8 cellular contexts compared by ENCODE assay signal in the genomic region with DNA sequence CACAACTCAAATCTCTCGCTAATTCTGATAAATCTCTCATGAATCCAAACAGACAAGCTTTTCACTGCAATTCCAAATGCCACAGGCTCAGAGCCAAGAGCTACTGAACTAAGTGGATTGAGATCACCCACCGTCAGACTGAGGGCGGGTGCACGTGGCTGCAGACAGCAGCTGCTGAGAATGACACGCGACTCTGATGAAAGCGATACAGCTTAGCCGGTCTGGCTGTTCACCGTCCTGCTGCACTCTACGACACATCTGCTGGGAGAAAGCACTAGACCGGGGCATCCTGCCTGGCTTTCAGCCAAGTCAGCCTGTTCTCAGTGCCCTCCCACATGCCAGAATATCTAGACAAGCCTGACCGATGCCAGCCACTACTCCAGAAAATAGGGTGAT. TPM values are rescaled to one million over a fixed set of nuclear protein-coding genes. Genes with fewer than 3 reads are reported as not detected.
DNase-seq lines count a peak whose midpoint lies in the region; ATAC-seq lines count a peak whose summit lies in the region.

No MANE protein-coding gene starts in this region.

- ATAC-seq in HG03354 (IDR thresholded peaks at IDR 0.05; ENCODE audit: poor library complexity, severe bottlenecking, unreplicated experiment) (peak; percentile 61), GM19351 (IDR thresholded peaks at IDR 0.05; ENCODE audit: unreplicated experiment) (no peak), GM18873 (IDR thresholded peaks at IDR 0.05; ENCODE audit: low FRiP score, unreplicated experiment) (no peak)

- intact Hi-C loops in posterior cingulate gyrus (cut with DNase I): no loop called here

- DNase-seq in EH (ENCODE audit: low read depth): peak; percentile 51
- peak; percentile 92 for DNase-seq in RPMI7951 (ENCODE audit: low read depth)
- peak; percentile 72 for DNase-seq in fibroblast of peridontal ligament (ENCODE audit: extremely low read depth)
- DNase-seq in posterior cingulate gyrus: peak; percentile 73 to 97 (median 81)
- DNase-seq in RPMI8226: no peak

RNA-seq across cellular contexts. Expression of a gene that starts 42.6 kb away (rescaled TPM):
- total RNA-seq in RPMI7951 (2014; rRNA removed; shearing (Covaris generic)): 15.4 and 16.0 TPM in 2 replicates
